ENCODE assay signal across 1 cellular context in the genomic region with DNA sequence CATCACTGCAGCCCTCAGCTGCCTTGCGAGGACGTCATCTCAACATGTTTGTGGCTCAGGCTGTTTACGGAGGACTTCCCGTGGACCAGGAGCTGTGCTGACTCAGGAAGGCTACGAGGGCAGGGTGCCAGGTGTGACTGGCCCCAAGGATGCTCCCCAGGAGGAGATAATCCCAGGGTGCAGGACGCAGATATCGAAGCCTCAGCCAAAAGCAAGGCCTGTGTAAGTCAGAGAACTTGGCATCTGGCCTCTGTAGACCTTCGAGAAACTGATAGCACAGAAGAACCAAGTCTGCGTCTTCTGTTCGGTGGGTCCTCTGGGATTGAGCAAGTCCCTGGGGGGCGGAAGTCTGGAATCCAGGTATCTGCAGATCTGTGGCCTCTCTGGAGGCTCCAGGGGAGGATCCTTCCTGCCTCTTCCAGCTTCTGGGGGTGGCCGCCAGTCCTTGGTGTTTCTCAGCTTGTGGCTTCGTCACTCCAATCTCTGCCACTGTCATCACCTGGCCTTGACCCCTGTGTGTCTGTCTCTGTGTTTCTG.
TF ChIP-seq lines count a peak whose summit lies in the region.

No MANE protein-coding gene starts in this region.

TF ChIP-seq in PFSK-1, 5 proteins besides CTCF, POLR2A, EP300 and RAD21:
- TF ChIP-seq TAF1 (IDR thresholded peaks at IDR 0.05; ENCODE audit: borderline replicate concordance, insufficient read depth, low read length): no peak
- TF ChIP-seq FOXP2 (optimal IDR thresholded peaks at IDR 0.05; ENCODE audit: borderline replicate concordance, extremely low read depth, extremely low read length, insufficient read depth): peak; percentile 90
